ENCODE assay signal across 1 cellular context in genomic region chr19:8248348-8249328, GRCh38.
A peak's percentile ranks its signal among the peaks of the same experiment; 100 is the strongest.
TF ChIP-seq lines count a peak whose summit lies in the region.

No MANE protein-coding gene starts in this region.

TF ChIP-seq in K562, 482 proteins besides CTCF, POLR2A, EP300 and RAD21:
- TF ChIP-seq KDM1A (IDR thresholded peaks at IDR 0.05) (peak in 1 of 2 experiments; percentile 67; a peak in 3 of 4 replicates), EGR1 (conservative IDR thresholded peaks at IDR 0.05) (peak; percentile 72), RBM22 (IDR thresholded peaks at IDR 0.05; ENCODE audit: low read depth, low read length, poor library complexity, severe bottlenecking) (no peak), PKNOX1 (IDR thresholded peaks at IDR 0.05) (peak; percentile 76), ARHGAP35 (IDR thresholded peaks at IDR 0.05; ENCODE audit: partially characterized antibody) (peak; percentile 63), KDM4B (IDR thresholded peaks at IDR 0.05; ENCODE audit: borderline replicate concordance in 2 of 2, low read depth in 1 of 2) (no peak), CTBP1 (IDR thresholded peaks at IDR 0.05; ENCODE audit: borderline replicate concordance) (peak; percentile 44; the same call in 1 of the 2 replicates), EHMT2 (IDR thresholded peaks at IDR 0.05) (peak; percentile 46; the same call in 1 of the 2 replicates), PBX2 (CRISPR knock-in tag; IDR thresholded peaks at IDR 0.05; ENCODE audit: low read depth) (no peak), PBX2 (tag; conservative IDR thresholded peaks at IDR 0.05; ENCODE audit: low read depth) (peak; percentile 63), MEIS2 (IDR thresholded peaks at IDR 0.05; ENCODE audit: partially characterized antibody) (peak; percentile 68), ZNF282 (CRISPR knock-in tag; IDR thresholded peaks at IDR 0.05) (no peak), HDAC1 (IDR thresholded peaks at IDR 0.05) (peak in 1 of 2 experiments; percentile 53; a peak in 1 of 4 replicates), CBFA2T2 (conservative IDR thresholded peaks at IDR 0.05) (0 out of 2 replicates have a peak, but pooled peaks have one; percentile 14), ZEB2 (IDR thresholded peaks at IDR 0.05) (0 out of 2 replicates have a peak, but pooled peaks have one; percentile 21)
